ENCODE assay signal across 13 cellular contexts in genomic region chr18:67302043-67302442, GRCh38.
DNase-seq lines count a peak whose midpoint lies in the region; ATAC-seq and TF ChIP-seq lines count a peak whose summit lies in the region.
"Had no signal": no experiment of that assay in that cellular context is flagged by ENCODE, and none has a peak within 500 bp of the region (broad histone marks: within the 10 kb centered on the region; RNA-seq: fewer than 3 reads in every experiment).

No MANE protein-coding gene starts in this region.

- no peaks in the 10 kb centered on the region for H3K79me2 ChIP-seq in ACC112 (ENCODE audit: control insufficient read depth, insufficient read depth, low read length, unreplicated experiment)

- H3K27ac Mint-ChIP-seq in activated naive CD4-positive, alpha-beta T cell treated with anti-CD3 and anti-CD28 coated beads, Interleukin-2, amount 50 U/mL, for 72 hours = peak overlapping the region; percentile 33 to 70

- DNase-seq in H4 (ENCODE audit: low spot score) = peak; percentile 39
- no peak for DNase-seq in activated naive CD4-positive, alpha-beta T cell treated with anti-CD3 and anti-CD28 coated beads, Interleukin-2, amount 50 U/mL, for 72 hours (ENCODE audit: low spot score in 2 of 2)
- DNase-seq in fibroblast of pulmonary artery (ENCODE audit: low read depth) = peak; percentile 27
- no peak for DNase-seq in NK-92 treated with Interleukin-12 subunit alpha and Interleukin-12 subunit beta, amount 100 ng/mL, for 24 hours (lab: John Stamatoyannopoulos, UW)
- DNase-seq: left lung, NCI-H1417, NCI-H69, nucleus accumbens had no signal

- H3K27ac ChIP-seq in ACC112 (ENCODE audit: low read depth, low read length) = peak overlapping the region; percentile 66
- H3K27ac ChIP-seq: coronary artery, left lung had no signal

- H3K36me3 ChIP-seq in ACC112 (ENCODE audit: insufficient read depth, low read length) = peaks cover 4% of the 10 kb centered on the region; the same call in 1 of the 2 replicates
- H3K36me3 ChIP-seq: left lung had no signal

- ATAC-seq in activated naive CD4-positive, alpha-beta T cell treated with anti-CD3 and anti-CD28 coated beads, Interleukin-2, amount 50 U/mL, for 72 hours = peak; percentile 18 to 69
- ATAC-seq in GM18858 (IDR thresholded peaks at IDR 0.05; ENCODE audit: unreplicated experiment) (no peak), HG02623 (IDR thresholded peaks at IDR 0.05; ENCODE audit: unreplicated experiment) (no peak), GM19463 (IDR thresholded peaks at IDR 0.05; ENCODE audit: unreplicated experiment) (no peak)
- ATAC-seq: left lung had no signal

- H2AFZ ChIP-seq in ACC112 (ENCODE audit: low read length, unreplicated experiment) = peak overlapping the region; percentile 99

- H3K4me3 ChIP-seq in ACC112 (ENCODE audit: low read depth, low read length) (peak overlapping the region; percentile 57), fibroblast of pulmonary artery (replicated peaks; ENCODE audit: low read depth, low read length) (no peak overlapping the region)
- H3K4me3 ChIP-seq: coronary artery, left lung had no signal

- no peaks in the 10 kb centered on the region for H3K27me3 ChIP-seq in ACC112 (ENCODE audit: insufficient read depth, low read length)
- H3K27me3 ChIP-seq: left lung had no signal

- TF ChIP-seq CTCF in fibroblast of pulmonary artery (IDR thresholded peaks at IDR 0.05; ENCODE audit: low read length, missing control alignments) = no peak

- peaks cover 13 to 18% of the 10 kb centered on the region in 2 donors for H3K36me3 Mint-ChIP-seq in activated naive CD4-positive, alpha-beta T cell treated with anti-CD3 and anti-CD28 coated beads, Interleukin-2, amount 50 U/mL, for 72 hours

- peaks cover 14 to 17% of the 10 kb centered on the region in 2 donors for H3K9me3 Mint-ChIP-seq in activated naive CD4-positive, alpha-beta T cell treated with anti-CD3 and anti-CD28 coated beads, Interleukin-2, amount 50 U/mL, for 72 hours

- peaks cover 6% of the 10 kb centered on the region for H3K4me1 ChIP-seq in ACC112 (ENCODE audit: control insufficient read depth, insufficient read depth, low read length, unreplicated experiment)
- H3K4me1 ChIP-seq: left lung had no signal

Comparison
In these comparisons a context has a peak if more than half of its experiments do, and no peak if none do; other contexts are left out.
1. DNase-seq: peak in H4 (single experiment) and fibroblast of pulmonary artery (single experiment); none in activated naive CD4-positive, alpha-beta T cell treated with anti-CD3 and anti-CD28 coated beads, Interleukin-2, amount 50 U/mL, for 72 hours (0 of 2) and NK-92 treated with Interleukin-12 subunit alpha and Interleukin-12 subunit beta, amount 100 ng/mL, for 24 hours (single experiment).
2. ATAC-seq: peak in activated naive CD4-positive, alpha-beta T cell treated with anti-CD3 and anti-CD28 coated beads, Interleukin-2, amount 50 U/mL, for 72 hours (2 of 2); none in GM18858 (single experiment), HG02623 (single experiment) and GM19463 (single experiment).